Comparison of ENCODE assay signal across 23 cellular contexts in genomic region chr18:37332764-37333420, GRCh38.
"Had no signal": no experiment of that assay in that cellular context is flagged by ENCODE, and none has a peak within 500 bp of the region (broad histone marks: within the 10 kb centered on the region; RNA-seq: fewer than 3 reads in every experiment).

No MANE protein-coding gene starts in this region.

- H3K36me3 ChIP-seq: adrenal gland, ascending aorta, left ventricle myocardium inferior, right atrium auricular region, upper lobe of left lung had no signal

- H2AFZ ChIP-seq: hepatocyte had no signal

- H3K9me3 ChIP-seq: adrenal gland, ascending aorta, left ventricle myocardium inferior, right atrium auricular region, upper lobe of left lung had no signal

- H3K4me1 ChIP-seq: adrenal gland, ascending aorta, left ventricle myocardium inferior, right atrium auricular region, upper lobe of left lung had no signal

- H3K4me3 Mint-ChIP-seq: activated B cell treated with CpG ODN at 0.5 μM for 24 hours; activated CD4-positive, alpha-beta T cell treated with anti-CD3 and anti-CD28 coated beads for 36 hours; activated naive CD8-positive, alpha-beta T cell; activated T-cell treated with anti-CD3 and anti-CD28 coated beads, Interleukin-2, amount 50 U/mL, for 4 hours; naive thymus-derived CD4-positive, alpha-beta T cell had no signal

- H3K27ac ChIP-seq: adrenal gland, ascending aorta, hepatocyte, left ventricle myocardium inferior, right atrium auricular region, upper lobe of left lung had no signal

- H3K36me3 Mint-ChIP-seq: activated naive CD8-positive, alpha-beta T cell; naive thymus-derived CD4-positive, alpha-beta T cell had no signal

- H3K9me3 Mint-ChIP-seq: activated B cell treated with CpG ODN at 0.5 μM for 24 hours; activated T-cell treated with anti-CD3 and anti-CD28 coated beads, Interleukin-2, amount 50 U/mL, for 4 hours; activated T-helper 2 cell treated with anti-CD3 and anti-CD28 coated beads, Interferon-gamma antibody, Interleukin-2, Interleukin-4, amounts not matched to agents 10 μg/mL and 5 μg/mL and 100 μg/mL, durations not matched to agents 14 hours and 24 hours and 36 hours had no signal

- H3K4me3 ChIP-seq: adrenal gland, ascending aorta, hepatocyte, left ventricle myocardium inferior, right atrium auricular region, upper lobe of left lung had no signal

- H3K27me3 Mint-ChIP-seq: activated B cell treated with CpG ODN at 0.5 μM for 24 hours; activated naive CD8-positive, alpha-beta T cell; naive thymus-derived CD4-positive, alpha-beta T cell had no signal

- H3K27me3 ChIP-seq: adrenal gland, ascending aorta, hepatocyte, right atrium auricular region, upper lobe of left lung had no signal

- H3K4me2 ChIP-seq: hepatocyte had no signal

- DNase-seq: activated B cell treated with CpG ODN at 0.5 μM for 24 hours; activated CD4-positive, alpha-beta T cell treated with anti-CD3 and anti-CD28 coated beads for 36 hours; activated CD4-positive, alpha-beta T cell treated with anti-CD3 and anti-CD28 coated beads, Interleukin-2, amount 50 U/mL, for 4 hours; activated CD8-positive, alpha-beta memory T cell treated with anti-CD3 and anti-CD28 coated beads for 24 hours; activated CD8-positive, alpha-beta memory T cell treated with anti-CD3 and anti-CD28 coated beads, Interleukin-2, amount 50 U/mL, for 48 hours; activated naive CD4-positive, alpha-beta T cell; activated T-cell treated with anti-CD3 and anti-CD28 coated beads, Interleukin-2, amount 50 U/mL, for 4 hours; adrenal gland; central memory CD4-positive, alpha-beta T cell; effector memory CD4-positive, alpha-beta T cell; foreskin melanocyte; kidney glomerular epithelial cell; left ventricle myocardium inferior; naive thymus-derived CD4-positive, alpha-beta T cell; stimulated activated CD4-positive, alpha-beta T cell treated with anti-CD3 and anti-CD28 coated beads, Interleukin-4, amount 100 ng/mL, for 24 hours; stimulated activated naive CD8-positive, alpha-beta T cell treated with anti-CD3 and anti-CD28 coated beads, Interleukin-15, Interleukin-2, amounts not matched to agents 100 U/mL and 50 U/mL, for 24 hours; upper lobe of left lung had no signal

- H3K79me2 ChIP-seq: hepatocyte had no signal

- H3K4me1 Mint-ChIP-seq: activated B cell treated with CpG ODN at 0.5 μM for 24 hours; activated CD4-positive, alpha-beta T cell treated with anti-CD3 and anti-CD28 coated beads for 36 hours had no signal

- H3K27ac Mint-ChIP-seq: activated B cell treated with CpG ODN at 0.5 μM for 24 hours; activated CD4-positive, alpha-beta T cell treated with anti-CD3 and anti-CD28 coated beads for 36 hours; activated naive CD8-positive, alpha-beta T cell; activated T-helper 2 cell treated with anti-CD3 and anti-CD28 coated beads, Interferon-gamma antibody, Interleukin-2, Interleukin-4, amounts not matched to agents 10 μg/mL and 5 μg/mL and 100 μg/mL, durations not matched to agents 14 hours and 24 hours and 36 hours; naive thymus-derived CD4-positive, alpha-beta T cell; progenitor cell of endocrine pancreas had no signal
